14 cellular contexts compared by ENCODE assay signal in the genomic region with DNA sequence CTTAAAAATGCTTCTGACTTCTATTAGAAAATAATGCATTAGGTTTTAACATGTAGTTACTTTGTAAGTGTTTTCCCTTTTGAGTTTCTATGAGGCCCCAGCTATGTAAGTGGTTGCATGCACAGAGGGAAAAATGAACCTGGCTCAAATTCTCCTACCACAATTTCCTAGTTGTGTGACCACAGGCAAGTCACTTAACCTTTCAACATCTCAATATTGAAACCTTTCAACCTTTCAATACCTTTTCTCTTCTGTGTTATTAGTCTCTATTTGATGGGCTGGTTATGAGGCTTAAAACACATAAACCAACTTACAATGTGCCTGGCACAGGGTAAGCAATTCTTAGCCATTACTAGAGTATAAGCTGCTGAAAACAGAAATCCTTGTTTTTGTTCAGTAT.
DNase-seq lines count a peak whose midpoint lies in the region; ATAC-seq and TF ChIP-seq lines count a peak whose summit lies in the region.
"Had no signal": no experiment of that assay in that cellular context is flagged by ENCODE, and none has a peak within 500 bp of the region (broad histone marks: within the 10 kb centered on the region; RNA-seq: fewer than 3 reads in every experiment).

No MANE protein-coding gene starts in this region.

- TF ChIP-seq CTCF in esophagus muscularis mucosa (IDR thresholded peaks at IDR 0.05) = no peak

- intact Hi-C loops in posterior cingulate gyrus (cut with DNase I) = no loop called here
- intact Hi-C loops in esophagus muscularis mucosa (cut with DNase I) = no loop called here

- no peaks in the 10 kb centered on the region for H3K9me3 ChIP-seq in esophagus muscularis mucosa
- H3K9me3 ChIP-seq: ovary, SK-N-SH had no signal

- TF ChIP-seq POLR2A in esophagus muscularis mucosa (IDR thresholded peaks at IDR 0.05; ENCODE audit: low read depth) = no peak

- peak; percentile 75 for ATAC-seq in GM18498 (IDR thresholded peaks at IDR 0.05; ENCODE audit: unreplicated experiment)
- ATAC-seq in GM19395 (IDR thresholded peaks at IDR 0.05; ENCODE audit: unreplicated experiment) = peak; percentile 92
- peak; percentile 81 for ATAC-seq in HG02623 (IDR thresholded peaks at IDR 0.05; ENCODE audit: unreplicated experiment)
- peak; percentile 66 for ATAC-seq in HG03280 (IDR thresholded peaks at IDR 0.05; ENCODE audit: unreplicated experiment)

- no peak for DNase-seq in activated CD4-positive, alpha-beta T cell treated with anti-CD3 and anti-CD28 coated beads for 48 hours
- DNase-seq in posterior cingulate gyrus (no peak), Ammon's horn (ENCODE audit: low spot score) (no peak), esophagus muscularis mucosa (ENCODE audit: extremely low spot score) (no peak)
- DNase-seq: activated B cell treated with CpG ODN at 0.5 μM for 24 hours, activated T-cell treated with anti-CD3 and anti-CD28 coated beads for 4 hours, Kasumi-1, mesenchymal stem cell, ovary, SK-N-SH had no signal

- no peak overlapping the region for H3K4me3 ChIP-seq in esophagus muscularis mucosa
- H3K4me3 ChIP-seq: ovary had no signal

- H3K27ac ChIP-seq in esophagus muscularis mucosa (replicated peaks in 1 of 4) = no peak overlapping the region
- H3K27ac ChIP-seq: ovary had no signal

- H3K27me3 ChIP-seq in esophagus muscularis mucosa = no peaks in the 10 kb centered on the region
- H3K27me3 ChIP-seq: ovary had no signal

- no peak for TF ChIP-seq EP300 in esophagus muscularis mucosa (IDR thresholded peaks at IDR 0.05)

- H3K36me3 ChIP-seq in esophagus muscularis mucosa = no peaks in the 10 kb centered on the region
- H3K36me3 ChIP-seq: ovary had no signal

- no peaks in the 10 kb centered on the region for H3K4me1 ChIP-seq in esophagus muscularis mucosa
